9 cellular contexts compared by ENCODE assay signal in the genomic region with DNA sequence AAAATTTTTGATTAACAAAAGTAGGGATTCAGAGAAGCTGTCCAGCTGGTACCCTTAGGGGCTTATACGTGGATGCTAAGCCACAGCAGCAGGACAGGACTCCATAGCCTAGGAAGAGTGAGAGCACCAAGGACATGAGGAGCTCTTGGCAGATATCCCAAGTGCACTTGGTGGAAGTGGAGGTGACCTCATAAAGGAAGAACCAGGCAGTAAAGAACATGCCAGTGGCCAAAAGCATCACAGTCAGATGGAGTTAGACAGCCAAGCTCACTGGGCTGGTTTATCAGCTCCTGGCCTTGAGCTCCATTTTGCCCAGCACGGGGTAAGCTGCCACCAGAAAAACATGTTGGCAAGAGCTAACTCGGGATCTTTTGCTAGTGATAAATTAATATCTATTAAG.
DNase-seq lines count a peak whose midpoint lies in the region; ATAC-seq and TF ChIP-seq lines count a peak whose summit lies in the region.
"Had no signal": no experiment of that assay in that cellular context is flagged by ENCODE, and none has a peak within 500 bp of the region (broad histone marks: within the 10 kb centered on the region; RNA-seq: fewer than 3 reads in every experiment).

No MANE protein-coding gene starts in this region.

- DNase-seq in G401 (ENCODE audit: low spot score) (peak; percentile 93), NCI-H774 (lab: John Stamatoyannopoulos, UW) (peak; percentile 9), sigmoid colon (peak; percentile 79), RPMI8226 (no peak), NCI-H1436 (lab: John Stamatoyannopoulos, UW) (no peak)
- DNase-seq: stimulated activated CD4-positive, alpha-beta T cell treated with anti-CD3 and anti-CD28 coated beads, Interleukin-4, amount 100 ng/mL, for 4 hours had no signal

- peaks cover 0 to 49% (median 44%) of the 10 kb centered on the region in 4 donors for H3K4me1 ChIP-seq in sigmoid colon

- H3K27ac ChIP-seq in sigmoid colon, result peak overlapping the region; percentile 36 to 84 (median 54)

- H3K27me3 ChIP-seq in sigmoid colon, result no peaks in the 10 kb centered on the region

- 36 to 74% methylated on average over 3 of the region's 3 CpGs for WGBS in sigmoid colon, 2 donors

- no peak for TF ChIP-seq POLR2A in sigmoid colon (IDR thresholded peaks at IDR 0.05)

- H3K9me3 ChIP-seq in sigmoid colon, result no peaks in the 10 kb centered on the region

- no peak for TF ChIP-seq CTCF in sigmoid colon (IDR thresholded peaks at IDR 0.05)

- TF ChIP-seq EP300 in sigmoid colon (IDR thresholded peaks at IDR 0.05), result no peak

- intact Hi-C loops in sigmoid colon (cut with DNase I), result loop anchor here (5.0 kb wide), 2 partner anchors 48 to 63 kb away; no protein-coding TSS in a partner anchor

- in situ Hi-C loops in G401 (cut with HindIII; ENCODE audit: low sequenced_read_pairs), result no loop called here

- H3K36me3 ChIP-seq in sigmoid colon, result no peaks in the 10 kb centered on the region

- peak; percentile 92 for ATAC-seq in esophagus mucosa
- ATAC-seq in HG02571 (IDR thresholded peaks at IDR 0.05; ENCODE audit: unreplicated experiment), result no peak
- ATAC-seq in HG02981 (IDR thresholded peaks at IDR 0.05; ENCODE audit: unreplicated experiment), result no peak

- H3K4me3 ChIP-seq in sigmoid colon, result no peak overlapping the region

Comparison
In these comparisons a context has a peak if more than half of its experiments do, and no peak if none do; other contexts are left out.
1. DNase-seq: peak in G401 (single experiment), NCI-H774 (single experiment) and sigmoid colon (single experiment); none in RPMI8226 (single experiment) and NCI-H1436 (single experiment).